30 cellular contexts compared by ENCODE assay signal in genomic region chr3:94515983-94516382, GRCh38.
"Had no signal": no experiment of that assay in that cellular context is flagged by ENCODE, and none has a peak within 500 bp of the region (broad histone marks: within the 10 kb centered on the region; RNA-seq: fewer than 3 reads in every experiment).

No MANE protein-coding gene starts in this region.

- H3K27ac ChIP-seq: neural progenitor cell, ovary, parathyroid adenoma, psoas muscle, skin epidermis, spleen, suprapubic skin, testis, tibial artery, transverse colon, upper lobe of right lung, uterus had no signal

- ATAC-seq: naive thymus-derived CD8-positive, alpha-beta T cell; natural killer cell treated with Interleukin-12 subunit alpha and Interleukin-12 subunit beta and Interleukin-15 and Interleukin-18, amount 100 ng/mL, for 72 hours; psoas muscle; right cardiac atrium; sciatic nerve; stimulated activated memory B cell treated with anti-CD40 and anti-IgM and Interleukin-4, amounts not matched to agents 10 μg/mL and 1 μg/mL and 100 μg/mL, for 72 hours; stimulated activated naive CD8-positive, alpha-beta T cell treated with anti-CD3 and anti-CD28 coated beads, Interleukin-15, amount 100 ng/mL, for 72 hours; stimulated activated naive CD8-positive, alpha-beta T cell treated with anti-CD3 and anti-CD28 coated beads, Interleukin-15, Interleukin-2, amounts not matched to agents 100 U/mL and 50 U/mL, for 24 hours; upper lobe of right lung had no signal

- H2AFZ ChIP-seq: neural progenitor cell, parathyroid adenoma had no signal

- H3K4me3 ChIP-seq: neural progenitor cell, ovary, psoas muscle, skin epidermis, smooth muscle cell, spleen, suprapubic skin, testis, tibial artery, transverse colon, upper lobe of right lung, uterus had no signal

- H3K79me2 ChIP-seq: parathyroid adenoma had no signal

- H3K4me1 ChIP-seq: neural progenitor cell, parathyroid adenoma, psoas muscle, spleen, suprapubic skin, testis, tibial artery, transverse colon, upper lobe of right lung, uterus had no signal

- H3K9me3 ChIP-seq: ovary, psoas muscle, spleen, suprapubic skin, testis, tibial artery, transverse colon, upper lobe of right lung, uterus had no signal

- H3K9ac ChIP-seq: neural progenitor cell, parathyroid adenoma had no signal

- DNase-seq: naive B cell; naive thymus-derived CD8-positive, alpha-beta T cell; occipital lobe; ovary; posterior cingulate gyrus; psoas muscle; right cardiac atrium; spleen; stimulated activated CD4-positive, alpha-beta T cell treated with anti-CD3 and anti-CD28 coated beads, Interleukin-12 subunit alpha, Interleukin-12 subunit beta, amount 100 ng/mL, for 4 hours; stimulated activated CD4-positive, alpha-beta T cell treated with anti-CD3 and anti-CD28 coated beads, Interleukin-1b, Interleukin-23, amount 100 ng/mL, for 48 hours; stimulated activated CD4-positive, alpha-beta T cell treated with anti-CD3 and anti-CD28 coated beads, Interleukin-4, amount 100 ng/mL, for 1 hour; stimulated activated CD4-positive, alpha-beta T cell treated with anti-CD3 and anti-CD28 coated beads, Interleukin-4, amount 100 ng/mL, for 4 hours; stimulated activated CD8-positive, alpha-beta memory T cell treated with anti-CD3 and anti-CD28 coated beads, Interleukin-4, amount 100 ng/mL, for 48 hours; stimulated activated naive CD4-positive, alpha-beta T cell; stimulated activated naive CD8-positive, alpha-beta T cell treated with anti-CD3 and anti-CD28 coated beads, Interleukin-15, amount 100 ng/mL, for 72 hours; stimulated activated naive CD8-positive, alpha-beta T cell treated with anti-CD3 and anti-CD28 coated beads, Interleukin-15, Interleukin-2, amounts not matched to agents 100 U/mL and 50 U/mL, for 24 hours; substantia nigra; testis; tibial artery; transverse colon; upper lobe of right lung; uterus had no signal

- H3K4me2 ChIP-seq: neural progenitor cell, smooth muscle cell had no signal

- H3K36me3 ChIP-seq: neural progenitor cell, ovary, spleen, suprapubic skin, tibial artery, transverse colon, upper lobe of right lung, uterus had no signal

- H3K27me3 ChIP-seq: neural progenitor cell, ovary, spleen, suprapubic skin, testis, tibial artery, transverse colon, upper lobe of right lung, uterus had no signal
